ENCODE assay signal across 16 cellular contexts in genomic region chr3:99419111-99419510, GRCh38.
A peak's percentile ranks its signal among the peaks of the same experiment; 100 is the strongest.
DNase-seq lines count a peak whose midpoint lies in the region; ATAC-seq and TF ChIP-seq lines count a peak whose summit lies in the region.
"Had no signal": no experiment of that assay in that cellular context is flagged by ENCODE, and none has a peak within 500 bp of the region (broad histone marks: within the 10 kb centered on the region; RNA-seq: fewer than 3 reads in every experiment).

No MANE protein-coding gene starts in this region.

- H3K4me1 Mint-ChIP-seq in activated T-helper 1 cell treated with anti-CD3 and anti-CD28 coated beads, Interleukin-12 subunit alpha, Interleukin-12 subunit beta, Interleukin-2, Interleukin-4 antibody, amounts not matched to agents 30 ng/mL and 10 ng/mL and 1 ng/mL, durations not matched to agents 14 hours and 24 hours and 36 hours (ENCODE audit: low read depth): no peaks in the 10 kb centered on the region
- H3K4me1 Mint-ChIP-seq in progenitor cell of endocrine pancreas (ENCODE audit: low read depth): no peaks in the 10 kb centered on the region
- H3K4me1 Mint-ChIP-seq: T-helper 17 cell had no signal

- H3K36me3 Mint-ChIP-seq in activated T-helper 1 cell treated with anti-CD3 and anti-CD28 coated beads, Interleukin-12 subunit alpha, Interleukin-12 subunit beta, Interleukin-2, Interleukin-4 antibody, amounts not matched to agents 30 ng/mL and 10 ng/mL and 1 ng/mL, durations not matched to agents 14 hours and 24 hours and 36 hours (ENCODE audit: low read depth): no peaks in the 10 kb centered on the region
- H3K36me3 Mint-ChIP-seq in progenitor cell of endocrine pancreas (ENCODE audit: insufficient read depth): no peaks in the 10 kb centered on the region

- H3K27me3 Mint-ChIP-seq in activated T-helper 1 cell treated with anti-CD3 and anti-CD28 coated beads, Interleukin-12 subunit alpha, Interleukin-12 subunit beta, Interleukin-2, Interleukin-4 antibody, amounts not matched to agents 30 ng/mL and 10 ng/mL and 1 ng/mL, durations not matched to agents 14 hours and 24 hours and 36 hours (ENCODE audit: insufficient read depth): no peaks in the 10 kb centered on the region
- H3K27me3 Mint-ChIP-seq in progenitor cell of endocrine pancreas: no peaks in the 10 kb centered on the region
- H3K27me3 Mint-ChIP-seq: T-helper 17 cell had no signal

- peak; percentile 71 for DNase-seq in AG09309 (ENCODE audit: low read depth)
- peak; percentile 54 for DNase-seq in fibroblast of pulmonary artery (ENCODE audit: low read depth)
- DNase-seq in OCI-M1 (lab: John Stamatoyannopoulos, UW): no peak
- DNase-seq in activated T-helper 1 cell treated with anti-CD3 and anti-CD28 coated beads, Interleukin-12 subunit alpha, Interleukin-12 subunit beta, Interleukin-2, Interleukin-4 antibody, amounts not matched to agents 30 ng/mL and 10 ng/mL and 1 ng/mL, durations not matched to agents 14 hours and 24 hours and 36 hours (ENCODE audit: low spot score): no peak
- no peak for DNase-seq in activated effector memory CD4-positive, alpha-beta T cell treated with Interleukin-2 at 50 U/mL for 16 hours
- no peak for DNase-seq in progenitor cell of endocrine pancreas (ENCODE audit: low spot score, unreplicated experiment)
- DNase-seq: activated CD4-positive, alpha-beta T cell treated with anti-CD3 and anti-CD28 coated beads, Interleukin-2, amount 50 U/mL, for 48 hours; activated gamma-delta T cell treated with Interleukin-2 at 50 U/mL for 16 hours; cerebellar nuclear complex; DMS79 treated with DMSO at 0.1 percent for 48 hours; kidney; right cardiac atrium; T-helper 17 cell had no signal

- intact Hi-C loops in activated T-helper 1 cell treated with anti-CD3 and anti-CD28 coated beads, Interleukin-12 subunit alpha, Interleukin-12 subunit beta, Interleukin-2, Interleukin-4 antibody, amounts not matched to agents 30 ng/mL and 10 ng/mL and 1 ng/mL, durations not matched to agents 14 hours and 24 hours and 36 hours (cut with micrococcal nuclease): no loop called here

- TF ChIP-seq CTCF in AG09309 (IDR thresholded peaks at IDR 0.05; ENCODE audit: control insufficient read depth, insufficient read depth, low read depth, low read length, missing control alignments) (no peak), fibroblast of pulmonary artery (IDR thresholded peaks at IDR 0.05; ENCODE audit: low read length, missing control alignments) (no peak), progenitor cell of endocrine pancreas (IDR thresholded peaks at IDR 0.05; ENCODE audit: unreplicated experiment) (no peak)

- H3K27ac Mint-ChIP-seq in activated T-helper 1 cell treated with anti-CD3 and anti-CD28 coated beads, Interleukin-12 subunit alpha, Interleukin-12 subunit beta, Interleukin-2, Interleukin-4 antibody, amounts not matched to agents 30 ng/mL and 10 ng/mL and 1 ng/mL, durations not matched to agents 14 hours and 24 hours and 36 hours: no peak overlapping the region
- no peak overlapping the region for H3K27ac Mint-ChIP-seq in progenitor cell of endocrine pancreas
- H3K27ac Mint-ChIP-seq: T-helper 17 cell had no signal

- H3K4me3 Mint-ChIP-seq in activated T-helper 1 cell treated with anti-CD3 and anti-CD28 coated beads, Interleukin-12 subunit alpha, Interleukin-12 subunit beta, Interleukin-2, Interleukin-4 antibody, amounts not matched to agents 30 ng/mL and 10 ng/mL and 1 ng/mL, durations not matched to agents 14 hours and 24 hours and 36 hours: no peak overlapping the region
- H3K4me3 Mint-ChIP-seq in progenitor cell of endocrine pancreas (ENCODE audit: low read depth): no peak overlapping the region
- H3K4me3 Mint-ChIP-seq: T-helper 17 cell had no signal

- no peaks in the 10 kb centered on the region for H3K9me3 Mint-ChIP-seq in activated T-helper 1 cell treated with anti-CD3 and anti-CD28 coated beads, Interleukin-12 subunit alpha, Interleukin-12 subunit beta, Interleukin-2, Interleukin-4 antibody, amounts not matched to agents 30 ng/mL and 10 ng/mL and 1 ng/mL, durations not matched to agents 14 hours and 24 hours and 36 hours
- peaks cover 4% of the 10 kb centered on the region for H3K9me3 Mint-ChIP-seq in progenitor cell of endocrine pancreas (ENCODE audit: low read depth)

- ATAC-seq in GM21367 (IDR thresholded peaks at IDR 0.05; ENCODE audit: unreplicated experiment): peak; percentile 6
- peak; percentile 20 for ATAC-seq in HG03521 (IDR thresholded peaks at IDR 0.05; ENCODE audit: unreplicated experiment)
- ATAC-seq: HCT116, right cardiac atrium, T-helper 17 cell had no signal

- H3K4me3 ChIP-seq in AG09309 (ENCODE audit: control insufficient read depth, low read depth, low read length): no peak overlapping the region
- H3K4me3 ChIP-seq in fibroblast of pulmonary artery (replicated peaks; ENCODE audit: low read depth, low read length): no peak overlapping the region

Comparison
In these comparisons a context has a peak if more than half of its experiments do, and no peak if none do; other contexts are left out.
1. DNase-seq: peak in AG09309 (single experiment) and fibroblast of pulmonary artery (single experiment); none in OCI-M1 (single experiment), activated T-helper 1 cell treated with anti-CD3 and anti-CD28 coated beads, Interleukin-12 subunit alpha, Interleukin-12 subunit beta, Interleukin-2, Interleukin-4 antibody, amounts not matched to agents 30 ng/mL and 10 ng/mL and 1 ng/mL, durations not matched to agents 14 hours and 24 hours and 36 hours (single experiment), activated effector memory CD4-positive, alpha-beta T cell treated with Interleukin-2 at 50 U/mL for 16 hours (single experiment) and progenitor cell of endocrine pancreas (single experiment).